ENCODE assay signal across 9 cellular contexts in the genomic region with DNA sequence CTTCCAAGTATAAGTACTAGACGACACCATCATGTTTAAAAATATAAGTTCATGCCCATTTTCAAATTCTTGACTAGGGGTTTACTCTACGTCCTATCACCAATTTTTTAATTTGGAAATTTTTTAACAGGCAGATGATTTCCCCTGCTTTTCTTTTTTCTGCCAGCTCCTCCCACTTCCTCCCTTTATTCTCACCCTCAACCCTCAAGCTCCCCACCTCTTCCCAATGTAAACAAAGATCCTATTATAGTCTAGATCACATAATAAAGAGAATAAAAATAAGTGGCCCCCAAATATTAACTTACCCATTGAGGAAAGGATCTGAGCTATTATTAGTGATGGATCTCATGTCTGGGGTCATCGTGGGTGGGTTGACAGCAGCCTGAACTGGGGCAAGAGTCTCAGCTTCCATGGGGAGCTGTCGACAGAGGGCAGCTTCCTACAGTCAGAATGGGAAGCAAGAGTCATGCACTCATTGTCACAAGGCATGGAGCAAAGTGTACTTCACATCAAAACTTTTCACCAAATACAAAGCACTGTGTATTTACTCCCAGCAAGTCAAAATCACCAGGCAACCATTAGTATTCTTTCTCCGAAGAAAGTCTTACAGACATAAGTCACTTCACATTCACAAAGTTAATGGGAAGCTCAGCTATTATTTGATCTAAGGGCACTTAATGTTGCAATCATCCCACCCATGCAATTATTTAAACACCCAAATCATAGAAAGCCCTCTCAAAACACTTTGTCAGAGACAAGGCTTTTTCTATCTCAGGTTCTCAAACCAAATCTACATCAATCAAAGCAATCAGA. TPM values are rescaled to one million over a fixed set of nuclear protein-coding genes. Genes with fewer than 3 reads are reported as not detected.
DNase-seq lines count a peak whose midpoint lies in the region; ATAC-seq, FAIRE-seq and TF ChIP-seq lines count a peak whose summit lies in the region.
"Had no signal": no experiment of that assay in that cellular context is flagged by ENCODE, and none has a peak within 500 bp of the region (broad histone marks: within the 10 kb centered on the region; RNA-seq: fewer than 3 reads in every experiment).

No MANE protein-coding gene starts in this region.

- intact Hi-C loops in dorsolateral prefrontal cortex (cut with DNase I) = loop anchor here in 1 of 2 donors (5.0 kb wide), 1 partner anchor 190 kb away; no protein-coding TSS in a partner anchor
- intact Hi-C loops in HepG2 (cut with micrococcal nuclease; ENCODE audit: unreplicated experiment) = no loop called here
- intact Hi-C loops in thyroid gland (cut with DNase I) = loop anchor here (5.0 kb wide), 1 partner anchor 190 kb away; no protein-coding TSS in a partner anchor

- no peak overlapping the region for H3K9ac ChIP-seq in HepG2 (ENCODE audit: insufficient read depth, low read depth, low read length)

- peaks cover 6% of the 10 kb centered on the region for H3K79me2 ChIP-seq in HepG2 (ENCODE audit: insufficient read depth, low read length)

- WGBS in HepG2 (ENCODE audit: low lambda C conversion rate) = 89% methylated on average over 5 of the region's 5 CpGs
- WGBS in thyroid gland, 2 donors = 41 to 52% methylated on average over 5 of the region's 5 CpGs

- peak; percentile 41 for DNase-seq in NCI-H2227 treated with DMSO at 0.1 percent for 48 hours (lab: John Stamatoyannopoulos, UW)
- DNase-seq in dorsolateral prefrontal cortex = no peak
- no peak for DNase-seq in HepG2 (ENCODE audit: low spot score)
- peak; percentile 37 to 45 for DNase-seq in thyroid gland
- no peak for DNase-seq in GF-D8 (lab: John Stamatoyannopoulos, UW)
- no peak for DNase-seq in activated CD4-positive, alpha-beta T cell treated with anti-CD3 and anti-CD28 coated beads, Interleukin-2, amount 50 U/mL, for 4 hours
- DNase-seq: central memory CD4-positive, alpha-beta T cell; NCI-H446 treated with DMSO at 0.1 percent for 48 hours had no signal

- H3K4me3 ChIP-seq in dorsolateral prefrontal cortex = no peak overlapping the region
- H3K4me3 ChIP-seq in HepG2 (replicated peaks in 1 of 3; ENCODE audit: insufficient read depth in 1 of 3, low read depth in 2 of 3, low read length in 3 of 3) = no peak overlapping the region
- no peak overlapping the region for H3K4me3 ChIP-seq in thyroid gland (replicated peaks in 1 of 3)

- CTCF ChIA-PET in HepG2 (lab: Yijun Ruan, JAX; ENCODE audit: low intra/inter-chr PET ratio, low total read pairs) = no interaction called here

- in situ Hi-C loops in HepG2 (cut with HindIII; ENCODE audit: extremely low pct_ligation_motif_present, low pct_unique_long_range_greater_than_20kb) = loop anchor here (5.0 kb wide), 1 partner anchor 185 kb away; no protein-coding TSS in a partner anchor

- H3K9me3 ChIP-seq in HepG2 (ENCODE audit: low read length) = no peaks in the 10 kb centered on the region
- H3K9me3 ChIP-seq in thyroid gland = no peaks in the 10 kb centered on the region

- H2AFZ ChIP-seq in HepG2 (ENCODE audit: low read length) = no peak overlapping the region

- H3K27ac ChIP-seq in dorsolateral prefrontal cortex (peak overlapping the region in 3 of 59 donors; percentile 18 to 41 (median 23)), HepG2 (ENCODE audit: extremely low read length, insufficient read depth, low read length) (peak overlapping the region; percentile 3), thyroid gland (peak overlapping the region; percentile 21 to 77 (median 75))

- POLR2A ChIA-PET in HepG2 (lab: Yijun Ruan, JAX) = no interaction called here

- TF ChIP-seq EP300 in HepG2 (IDR thresholded peaks at IDR 0.05; ENCODE audit: low read depth in 2 of 2, low read length in 2 of 2) (no peak), HepG2 (CRISPR knock-in tag; IDR thresholded peaks at IDR 0.05; ENCODE audit: borderline replicate concordance) (no peak)

- ATAC-seq in HepG2 (no peak), esophagus mucosa (no peak)

- H3K4me2 ChIP-seq in HepG2 (ENCODE audit: low read depth, low read length) = no peak overlapping the region

- BruUV-seq in HepG2 (replicated peaks; lab: Mats Ljungman, UMichigan) = no TSS peak

- peaks cover 16 to 63% of the 10 kb centered on the region in 2 experiments for H3K36me3 ChIP-seq in HepG2 (replicated peaks in 1 of 2; ENCODE audit: control insufficient read depth in 1 of 2, insufficient read depth in 2 of 2, low read length in 2 of 2)
- H3K36me3 ChIP-seq in thyroid gland = peaks cover 0 to 6% of the 10 kb centered on the region in 2 donors

- FAIRE-seq in HepG2 (lab: Jason Lieb, UNC) = no peak

- TF ChIP-seq POLR2A in HepG2 (IDR thresholded peaks at IDR 0.05; ENCODE audit: insufficient read depth in 1 of 2, low read depth in 2 of 2, low read length in 2 of 2) (no peak), thyroid gland (IDR thresholded peaks at IDR 0.05) (no peak)

- TF ChIP-seq RAD21 in HepG2 (CRISPR knock-in tag; IDR thresholded peaks at IDR 0.05) = no peak

- H3K27me3 ChIP-seq in dorsolateral prefrontal cortex = peaks cover 0 to 4% (median 0%) of the 10 kb centered on the region in 45 donors
- no peaks in the 10 kb centered on the region for H3K27me3 ChIP-seq in HepG2 (ENCODE audit: control insufficient read depth in 1 of 2, insufficient read depth in 2 of 2, low read length in 2 of 2)
- no peaks in the 10 kb centered on the region for H3K27me3 ChIP-seq in thyroid gland

- H3K4me1 ChIP-seq in HepG2 (ENCODE audit: insufficient read depth, low read length) (peaks cover 22% of the 10 kb centered on the region), thyroid gland (peaks cover 15 to 33% of the 10 kb centered on the region in 2 donors)

- H4K20me1 ChIP-seq in HepG2 (ENCODE audit: insufficient read depth, low read length) = peaks cover 28% of the 10 kb centered on the region

- TF ChIP-seq CTCF in dorsolateral prefrontal cortex (IDR thresholded peaks at IDR 0.05 in 54 of 56, conservative IDR thresholded peaks at IDR 0.05 in 2 of 56; ENCODE audit: low read depth in 1 of 56, partially characterized antibody in 56 of 56) (peak in 44 of 56 donors; percentile 12 to 66 (median 36)), HepG2 (CRISPR knock-in tag; IDR thresholded peaks at IDR 0.05) (0 out of 2 replicates have a peak, but pooled peaks have one; percentile 19), thyroid gland (IDR thresholded peaks at IDR 0.05) (peak in 4 of 6 experiments; percentile 27 to 57 (median 44))

TF ChIP-seq in HepG2, 621 proteins besides CTCF, POLR2A, EP300 and RAD21 (continues in another document):
- TF ChIP-seq ZNF260 (CRISPR knock-in tag; IDR thresholded peaks at IDR 0.05; ENCODE audit: borderline replicate concordance, low read depth) (no peak), STAG1 (CRISPR knock-in tag; IDR thresholded peaks at IDR 0.05) (peak; percentile 15; the same call in 1 of the 2 replicates), EEA1 (CRISPR knock-in tag; IDR thresholded peaks at IDR 0.05; ENCODE audit: borderline replicate concordance) (no peak), ZEB1 (IDR thresholded peaks at IDR 0.05; ENCODE audit: insufficient replicate concordance, low read depth) (no peak)
- TF ChIP-seq, protein P1, sequence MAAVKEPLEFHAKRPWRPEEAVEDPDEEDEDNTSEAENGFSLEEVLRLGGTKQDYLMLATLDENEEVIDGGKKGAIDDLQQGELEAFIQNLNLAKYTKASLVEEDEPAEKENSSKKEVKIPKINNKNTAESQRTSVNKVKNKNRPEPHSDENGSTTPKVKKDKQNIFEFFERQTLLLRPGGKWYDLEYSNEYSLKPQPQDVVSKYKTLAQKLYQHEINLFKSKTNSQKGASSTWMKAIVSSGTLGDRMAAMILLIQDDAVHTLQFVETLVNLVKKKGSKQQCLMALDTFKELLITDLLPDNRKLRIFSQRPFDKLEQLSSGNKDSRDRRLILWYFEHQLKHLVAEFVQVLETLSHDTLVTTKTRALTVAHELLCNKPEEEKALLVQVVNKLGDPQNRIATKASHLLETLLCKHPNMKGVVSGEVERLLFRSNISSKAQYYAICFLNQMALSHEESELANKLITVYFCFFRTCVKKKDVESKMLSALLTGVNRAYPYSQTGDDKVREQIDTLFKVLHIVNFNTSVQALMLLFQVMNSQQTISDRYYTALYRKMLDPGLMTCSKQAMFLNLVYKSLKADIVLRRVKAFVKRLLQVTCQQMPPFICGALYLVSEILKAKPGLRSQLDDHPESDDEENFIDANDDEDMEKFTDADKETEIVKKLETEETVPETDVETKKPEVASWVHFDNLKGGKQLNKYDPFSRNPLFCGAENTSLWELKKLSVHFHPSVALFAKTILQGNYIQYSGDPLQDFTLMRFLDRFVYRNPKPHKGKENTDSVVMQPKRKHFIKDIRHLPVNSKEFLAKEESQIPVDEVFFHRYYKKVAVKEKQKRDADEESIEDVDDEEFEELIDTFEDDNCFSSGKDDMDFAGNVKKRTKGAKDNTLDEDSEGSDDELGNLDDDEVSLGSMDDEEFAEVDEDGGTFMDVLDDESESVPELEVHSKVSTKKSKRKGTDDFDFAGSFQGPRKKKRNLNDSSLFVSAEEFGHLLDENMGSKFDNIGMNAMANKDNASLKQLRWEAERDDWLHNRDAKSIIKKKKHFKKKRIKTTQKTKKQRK (IDR thresholded peaks at IDR 0.05; ENCODE audit: low read length) = no peak

RNA-seq across cellular contexts. Expression of a gene that starts 53.2 kb away (rescaled TPM):
- total RNA-seq in dorsolateral prefrontal cortex (not detected), HepG2 (2016; rRNA removed; fragmentation: Illumina TruSeq; extraction: Trizol) (0.77 and 0.95 TPM in 2 replicates), thyroid gland (1 to 10 TPM in 1 of 4 donors, not detected in 3; 3.4 TPM), esophagus mucosa (not detected)
- 0.91 TPM in 1 of 2 replicates, not detected in the other for total RNA-seq in HepG2 (2016; cell fraction: cytosol; rRNA removed; fragmentation: Illumina TruSeq; extraction: Trizol; ENCODE audit: low read depth)
- total RNA-seq in HepG2 (2016; cell fraction: insoluble cytoplasmic fraction; rRNA removed; fragmentation: Illumina TruSeq; extraction: Trizol) = 0.34 and 1.4 TPM in 2 replicates
- 0.59 and 0.62 TPM in 2 replicates for total RNA-seq in HepG2 (2016; cell fraction: membrane; rRNA removed; fragmentation: Illumina TruSeq; extraction: Trizol)
- 0.75 and 1.1 TPM in 2 replicates for total RNA-seq in HepG2 (2016; cell fraction: nucleus; rRNA removed; fragmentation: Illumina TruSeq; extraction: Trizol)
- polyA plus RNA-seq in HepG2 (2011; rRNA removed) = 0.63 and 0.89 TPM in 2 replicates
- polyA plus RNA-seq in HepG2 (2011; cell fraction: cytosol; rRNA removed) = 0.90 and 1.1 TPM in 2 replicates
- polyA plus RNA-seq in HepG2 (2011; cell fraction: nucleus; rRNA removed) = 0.66 TPM in 1 of 2 replicates, not detected in the other
- polyA plus RNA-seq in HepG2 (2012) = 0.47 and 0.86 TPM in 2 replicates
- polyA plus RNA-seq in HepG2 (2016; cell fraction: cytosol; fragmentation: Illumina TruSeq; extraction: Trizol; ENCODE audit: low read depth) = 0.21 and 0.29 TPM in 2 replicates
- 0.45 and 0.89 TPM in 2 replicates for polyA plus RNA-seq in HepG2 (2016; cell fraction: insoluble cytoplasmic fraction; fragmentation: Illumina TruSeq; extraction: Trizol; ENCODE audit: low read depth)
- polyA plus RNA-seq in HepG2 (2016; cell fraction: membrane; fragmentation: Illumina TruSeq; extraction: Trizol; ENCODE audit: low read depth) = 0.15 and 0.21 TPM in 2 replicates
- 0.72 and 1.8 TPM in 2 replicates for polyA plus RNA-seq in HepG2 (2016; cell fraction: nucleus; fragmentation: Illumina TruSeq; extraction: Trizol; ENCODE audit: insufficient read depth, low read depth)
- 0.36 TPM in 1 of 2 replicates, not detected in the other for polyA minus RNA-seq in HepG2 (2011; rRNA and poly(A)+ RNA removed; ENCODE audit: low replicate concordance)
- 1.3 TPM in 1 of 2 replicates, not detected in the other for polyA minus RNA-seq in HepG2 (2011; cell fraction: cytosol; rRNA and poly(A)+ RNA removed)
- polyA minus RNA-seq in HepG2 (2011; cell fraction: nucleus; rRNA and poly(A)+ RNA removed) = 1.0 and 1.6 TPM in 2 replicates

Comparison
In these comparisons a context has a peak if more than half of its experiments do, and no peak if none do; other contexts are left out.
1. DNase-seq: peak in NCI-H2227 treated with DMSO at 0.1 percent for 48 hours (single experiment) and thyroid gland (2 of 2); none in dorsolateral prefrontal cortex (0 of 10), HepG2 (single experiment), GF-D8 (single experiment) and activated CD4-positive, alpha-beta T cell treated with anti-CD3 and anti-CD28 coated beads, Interleukin-2, amount 50 U/mL, for 4 hours (0 of 2).
2. Peak in every context shown above with its lines, with median percentiles within 50 percentile points of each other: CTCF ChIP-seq.